8 cellular contexts compared by ENCODE assay signal in genomic region chr4:139175647-139176298, GRCh38. TPM values are rescaled to one million over a fixed set of nuclear protein-coding genes. Genes with fewer than 3 reads are reported as not detected.
DNase-seq lines count a peak whose midpoint lies in the region; ATAC-seq and TF ChIP-seq lines count a peak whose summit lies in the region.

No MANE protein-coding gene starts in this region.

- H2BK12ac ChIP-seq in neuronal stem cell (ENCODE audit: low read length) = no peak overlapping the region

- peaks cover 1% of the 10 kb centered on the region for H3K79me1 ChIP-seq in neuronal stem cell (ENCODE audit: low read depth, low read length)

- H3K4me3 ChIP-seq in AG04449 (ENCODE audit: low read depth, low read length) (peak overlapping the region; percentile 86), SK-N-MC (peak overlapping the region; percentile 99), neuronal stem cell (ENCODE audit: low read length in 2 of 2) (peak overlapping the region; percentile 93)

- H3K27me3 ChIP-seq in neuronal stem cell (ENCODE audit: control insufficient read depth in 3 of 3, insufficient read depth in 3 of 3, low read depth in 1 of 3, low read length in 3 of 3) = no peaks in the 10 kb centered on the region

- CTCF ChIA-PET in AG04449 (lab: Yijun Ruan, JAX) = interaction anchor here (0.9 to 4.1 kb wide), 5 partner anchors 77 to 282 kb away, joined by 3 to 22 read pairs (median 6); no protein-coding TSS in a partner anchor

- peaks cover 0 to 2% of the 10 kb centered on the region in 2 donors for H3K4me1 ChIP-seq in neuronal stem cell (ENCODE audit: control insufficient read depth in 2 of 2, insufficient read depth in 1 of 2, low read depth in 1 of 2, low read length in 2 of 2)

- no peak overlapping the region for H4K91ac ChIP-seq in neuronal stem cell (ENCODE audit: low read depth, low read length, poor library complexity)

- no peaks in the 10 kb centered on the region for H3K9me3 ChIP-seq in SK-N-MC (ENCODE audit: low read depth, low read length)
- H3K9me3 ChIP-seq in neuronal stem cell (replicated peaks in 1 of 2; ENCODE audit: control insufficient read depth in 2 of 2, insufficient read depth in 1 of 2, low read depth in 1 of 2, low read length in 2 of 2) = no peaks in the 10 kb centered on the region

- peak; percentile 0 for ATAC-seq in GM21528 (IDR thresholded peaks at IDR 0.05; ENCODE audit: low FRiP score, unreplicated experiment)
- no peak for ATAC-seq in GM18505 (IDR thresholded peaks at IDR 0.05; ENCODE audit: unreplicated experiment)

- peak overlapping the region; percentile 95 for H2BK5ac ChIP-seq in neuronal stem cell (ENCODE audit: low read length)

- POLR2A ChIA-PET in AG04449 (lab: Yijun Ruan, JAX) = no interaction called here

- H2AK5ac ChIP-seq in neuronal stem cell (ENCODE audit: low read depth, low read length) = no peak overlapping the region

- no peak overlapping the region for H3K4ac ChIP-seq in neuronal stem cell (ENCODE audit: low read length)

- no CpG with 5 or more reads among the region's 26 CpGs for WGBS in neuronal stem cell (ENCODE audit: extremely low coverage in 2 of 2, insufficient read length in 2 of 2, insufficient replicate concordance in 1 of 2), 2 donors

- H3K23ac ChIP-seq in neuronal stem cell (ENCODE audit: low read depth, low read length, poor library complexity) = peak overlapping the region; percentile 75

- no peak for TF ChIP-seq CTCF in AG04449 (IDR thresholded peaks at IDR 0.05; ENCODE audit: insufficient read depth, low read length, missing control alignments)

- H3K27ac ChIP-seq in SK-N-MC (peak overlapping the region; percentile 36; the same call in 1 of the 2 replicates), epithelial cell of prostate (peak overlapping the region; percentile 92), neuronal stem cell (replicated peaks; ENCODE audit: low read length) (peak overlapping the region; percentile 96)

- H2AFZ ChIP-seq in neuronal stem cell (ENCODE audit: low read length) = peak overlapping the region; percentile 100

- no peak overlapping the region for H3K14ac ChIP-seq in neuronal stem cell (ENCODE audit: low read length)

- TF ChIP-seq POLR2A in GM18505 (IDR thresholded peaks at IDR 0.05; ENCODE audit: borderline replicate concordance, extremely low read depth, insufficient read depth, insufficient read length) = no peak

- H3K9ac ChIP-seq in SK-N-MC (ENCODE audit: insufficient read length) = peak overlapping the region; percentile 82
- H3K9ac ChIP-seq in neuronal stem cell (ENCODE audit: low read depth, low read length, poor library complexity) = peak overlapping the region; percentile 84

- H2BK15ac ChIP-seq in neuronal stem cell (ENCODE audit: low read length) = peak overlapping the region; percentile 90

- H3K4me2 ChIP-seq in neuronal stem cell (ENCODE audit: insufficient read depth, low read length, poor library complexity, severe bottlenecking) = peak overlapping the region; percentile 66

- H3K36me3 ChIP-seq in SK-N-MC (ENCODE audit: insufficient read depth, low read length) (no peaks in the 10 kb centered on the region), neuronal stem cell (replicated peaks in 1 of 2; ENCODE audit: control insufficient read depth in 2 of 2, insufficient read depth in 2 of 2, low read length in 2 of 2) (no peaks in the 10 kb centered on the region)

- H4K8ac ChIP-seq in neuronal stem cell (ENCODE audit: low read depth, low read length) = no peak overlapping the region

- H3K18ac ChIP-seq in neuronal stem cell (ENCODE audit: low read length) = peak overlapping the region; percentile 97

- no peak for DNase-seq in AG04449 (ENCODE audit: low read depth, low spot score)
- DNase-seq in SK-N-MC (ENCODE audit: low read depth, low spot score) = no peak
- no peak for DNase-seq in epithelial cell of prostate (ENCODE audit: low read depth, low spot score)
- DNase-seq in neuronal stem cell (ENCODE audit: low spot score) = no peak
- DNase-seq in NCI-H774 (lab: John Stamatoyannopoulos, UW) = no peak
- DNase-seq in AG08396 (ENCODE audit: low spot score) = no peak

- no peak overlapping the region for H2BK120ac ChIP-seq in neuronal stem cell (ENCODE audit: low read depth, low read length)

RNA-seq across cellular contexts. Expression of gene ELF2, which starts 1.2 kb away (rescaled TPM):
- 22.2 TPM for polyA plus RNA-seq in neuronal stem cell (2013, experiment 1 of 2)
- 22.4 TPM for polyA plus RNA-seq in neuronal stem cell (2013, experiment 2 of 2)

Comparison
In these comparisons a context has a peak if more than half of its experiments do, and no peak if none do; other contexts are left out.
1. H3K27ac ChIP-seq: peak in every context shown above with its lines; median percentile 96 in neuronal stem cell; 92 in epithelial cell of prostate; 36 in SK-N-MC.